In the genomic region with DNA sequence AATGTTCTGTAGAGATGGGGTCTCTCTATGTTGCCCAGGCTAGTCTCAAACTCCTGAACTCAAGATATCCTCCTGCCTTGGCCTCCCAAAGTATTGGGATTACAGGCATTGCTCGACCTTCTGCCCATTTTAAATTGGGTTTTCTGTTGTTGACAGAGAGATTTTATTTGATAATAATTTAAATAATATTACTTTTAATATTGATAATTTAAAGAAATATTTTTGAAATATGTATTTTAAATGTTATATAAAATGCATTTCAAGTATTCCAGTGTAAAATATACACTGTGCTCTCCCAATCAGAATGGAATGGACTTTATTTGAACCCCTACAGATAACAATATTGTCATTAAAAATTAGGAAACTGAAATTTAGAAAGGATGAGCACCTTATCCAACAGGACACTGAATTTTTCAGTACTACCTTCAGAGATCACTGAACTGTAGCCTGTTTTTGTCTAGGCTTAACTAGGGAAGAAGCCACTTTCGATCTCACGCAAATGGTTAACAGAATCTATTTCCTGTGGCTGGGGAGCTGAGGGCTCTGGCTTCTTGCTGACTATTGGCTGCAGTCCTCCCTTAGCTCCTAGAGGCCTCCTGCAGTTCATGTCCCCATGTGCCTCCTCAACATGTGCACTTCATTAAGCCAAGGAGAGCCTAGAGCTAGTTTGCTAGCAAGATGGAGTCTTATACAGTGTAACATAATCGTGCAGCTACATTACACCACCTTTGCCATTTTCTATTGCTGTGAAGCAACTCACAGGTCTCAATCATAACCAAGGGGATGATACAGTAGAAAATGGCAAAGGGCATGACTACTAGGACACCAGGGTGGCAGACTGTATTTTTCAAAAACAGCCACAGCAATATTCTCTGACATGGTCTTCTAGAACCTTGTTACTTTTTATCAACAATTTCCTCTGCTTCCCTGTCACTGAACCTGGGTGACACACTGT, we compare ENCODE assay signal across 9 cellular contexts.
A peak's percentile ranks its signal among the peaks of the same experiment; 100 is the strongest.
DNase-seq lines count a peak whose midpoint lies in the region; ATAC-seq, FAIRE-seq and TF ChIP-seq lines count a peak whose summit lies in the region.
"Had no signal": no experiment of that assay in that cellular context is flagged by ENCODE, and none has a peak within 500 bp of the region (broad histone marks: within the 10 kb centered on the region; RNA-seq: fewer than 3 reads in every experiment).

No MANE protein-coding gene starts in this region.

- DNase-seq in Kasumi-1 (lab: John Stamatoyannopoulos, UW) (peak; percentile 13 to 23), immature natural killer cell (no peak), GM03348 (ENCODE audit: low spot score) (no peak), D721Med (ENCODE audit: insufficient read length, low spot score) (no peak), left lobe of liver (ENCODE audit: low spot score) (no peak), hepatic stellate cell (ENCODE audit: low spot score) (no peak)

- FAIRE-seq in D721Med (lab: Jason Lieb, UNC) = no peak
- FAIRE-seq: islet of Langerhans had no signal

- TF ChIP-seq CTCF in D721Med (IDR thresholded peaks at IDR 0.05; ENCODE audit: insufficient read depth, missing control alignments) = no peak

- H3K27ac Mint-ChIP-seq in immature natural killer cell = peak overlapping the region; percentile 56 to 82 (median 75)

- ATAC-seq in GM18867 (IDR thresholded peaks at IDR 0.05; ENCODE audit: unreplicated experiment) (peak; percentile 34), GM21786 (IDR thresholded peaks at IDR 0.05; ENCODE audit: unreplicated experiment) (peak; percentile 78), left lobe of liver (no peak)

- H3K27me3 Mint-ChIP-seq in immature natural killer cell (ENCODE audit: low read depth in 3 of 3) = peaks cover 1 to 5% (median 3%) of the 10 kb centered on the region in 3 donors

- no peaks in the 10 kb centered on the region for H3K9me3 Mint-ChIP-seq in immature natural killer cell

- peaks cover 23 to 27% of the 10 kb centered on the region in 2 donors for H3K4me1 Mint-ChIP-seq in immature natural killer cell

- H3K36me3 Mint-ChIP-seq in immature natural killer cell = peaks cover 15 to 16% (median 15%) of the 10 kb centered on the region in 3 donors

- H3K4me3 Mint-ChIP-seq in immature natural killer cell = no peak overlapping the region

Comparison
In these comparisons a context has a peak if more than half of its experiments do, and no peak if none do; other contexts are left out.
1. DNase-seq: peak in Kasumi-1 (2 of 2); none in immature natural killer cell (0 of 3), GM03348 (single experiment), D721Med (single experiment), left lobe of liver (single experiment) and hepatic stellate cell (single experiment).